In the genomic region with DNA sequence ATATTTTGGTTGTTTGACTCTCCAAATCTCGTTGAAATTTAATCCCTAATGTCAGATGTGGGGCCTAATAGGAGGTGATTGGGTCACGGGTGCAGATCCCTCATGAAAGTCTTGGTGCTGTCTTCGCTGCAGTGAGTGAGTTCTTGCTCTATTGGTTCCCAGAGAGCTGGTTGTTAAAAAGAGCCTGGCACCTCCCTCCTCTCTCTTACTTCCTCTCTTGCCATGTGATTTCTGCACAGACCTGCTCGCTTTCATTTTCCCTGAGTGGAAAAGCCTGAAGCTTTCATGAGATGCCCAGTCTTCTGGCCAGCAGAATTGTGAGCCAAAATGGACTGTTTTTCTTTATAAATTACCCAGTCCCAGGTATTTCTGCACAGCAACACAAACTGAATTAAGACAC, we compare ENCODE assay signal across 14 cellular contexts.
A peak's percentile ranks its signal among the peaks of the same experiment; 100 is the strongest.
DNase-seq lines count a peak whose midpoint lies in the region; ATAC-seq and TF ChIP-seq lines count a peak whose summit lies in the region.
"Had no signal": no experiment of that assay in that cellular context is flagged by ENCODE, and none has a peak within 500 bp of the region (broad histone marks: within the 10 kb centered on the region; RNA-seq: fewer than 3 reads in every experiment).

No MANE protein-coding gene starts in this region.

- no peak for TF ChIP-seq CTCF in WTC11 (IDR thresholded peaks at IDR 0.05)
- TF ChIP-seq CTCF in SK-N-SH (IDR thresholded peaks at IDR 0.05): no peak

- H3K27ac ChIP-seq in GM23248 (no peak overlapping the region), SK-N-SH (ENCODE audit: low read depth in 2 of 2, low read length in 1 of 2) (no peak overlapping the region)
- H3K27ac ChIP-seq: BLaER1 treated with 17β-estradiol and CSF1 and Interleukin-3, amounts not matched to agents 10 nM and 100 nM; skin epidermis; thoracic aorta had no signal

- no peaks in the 10 kb centered on the region; the same call in 1 of the 2 replicates for H3K4me1 Mint-ChIP-seq in WTC11

- H3K79me2 ChIP-seq in GM23248 (ENCODE audit: insufficient read depth): no peaks in the 10 kb centered on the region
- no peaks in the 10 kb centered on the region for H3K79me2 ChIP-seq in SK-N-SH (ENCODE audit: insufficient read depth)

- no peaks in the 10 kb centered on the region for H3K36me3 Mint-ChIP-seq in WTC11

- POLR2A ChIA-PET in WTC11 (lab: Charles Lee): no interaction called here
- POLR2A ChIA-PET in SK-N-SH (lab: Yijun Ruan, JAX): no interaction called here

- no peaks in the 10 kb centered on the region for H3K36me3 ChIP-seq in GM23248 (ENCODE audit: low read depth)
- no peaks in the 10 kb centered on the region for H3K36me3 ChIP-seq in SK-N-SH (replicated peaks in 1 of 2; ENCODE audit: control insufficient read depth in 1 of 2, insufficient read depth in 2 of 2, low read length in 1 of 2)
- H3K36me3 ChIP-seq: BLaER1 treated with 17β-estradiol and CSF1 and Interleukin-3, amounts not matched to agents 10 nM and 100 nM; thoracic aorta had no signal

- H4K20me1 ChIP-seq in GM23248 (ENCODE audit: insufficient read depth): no peaks in the 10 kb centered on the region
- no peaks in the 10 kb centered on the region for H4K20me1 ChIP-seq in SK-N-SH (ENCODE audit: insufficient read depth)
- H4K20me1 ChIP-seq: BLaER1 treated with 17β-estradiol and CSF1 and Interleukin-3, amounts not matched to agents 10 nM and 100 nM had no signal

- no peak overlapping the region for H3K9ac ChIP-seq in GM23248
- H3K9ac ChIP-seq in SK-N-SH: no peak overlapping the region
- H3K9ac ChIP-seq: BLaER1 treated with 17β-estradiol and CSF1 and Interleukin-3, amounts not matched to agents 10 nM and 100 nM had no signal

- no peak for TF ChIP-seq EP300 in SK-N-SH (IDR thresholded peaks at IDR 0.05; ENCODE audit: borderline replicate concordance in 1 of 2, low read depth in 1 of 2, low read length in 1 of 2)

- H3K4me3 ChIP-seq in GM23248 (no peak overlapping the region), SK-N-SH (ENCODE audit: low read depth in 2 of 2, low read length in 1 of 2) (no peak overlapping the region)
- H3K4me3 ChIP-seq: BLaER1 treated with 17β-estradiol and CSF1 and Interleukin-3, amounts not matched to agents 10 nM and 100 nM; skin epidermis; thoracic aorta had no signal

- no peak for DNase-seq in WTC11 (ENCODE audit: low spot score)
- no peak for DNase-seq in GM23248
- DNase-seq in hepatic stellate cell (ENCODE audit: low spot score): no peak
- DNase-seq in NCI-H1694 (lab: John Stamatoyannopoulos, UW): no peak
- no peak for DNase-seq in SK-N-SH
- DNase-seq: activated naive CD4-positive, alpha-beta T cell treated with anti-CD3 and anti-CD28 coated beads for 36 hours; NCI-H146; T-helper 1 cell had no signal

- no peaks in the 10 kb centered on the region for H3K27me3 Mint-ChIP-seq in WTC11 (ENCODE audit: low read depth)

- ATAC-seq in GM18502 (IDR thresholded peaks at IDR 0.05; ENCODE audit: poor library complexity, unreplicated experiment): peak; percentile 77
- ATAC-seq in GM21619 (IDR thresholded peaks at IDR 0.05; ENCODE audit: unreplicated experiment): peak; percentile 76
- ATAC-seq in HG03354 (IDR thresholded peaks at IDR 0.05; ENCODE audit: poor library complexity, severe bottlenecking, unreplicated experiment): peak; percentile 87
- peak; percentile 48 for ATAC-seq in WTC11

- no peak overlapping the region for H3K4me2 ChIP-seq in GM23248 (ENCODE audit: unreplicated experiment)
- H3K4me2 ChIP-seq in SK-N-SH: no peak overlapping the region

- H3K9me2 ChIP-seq in GM23248 (ENCODE audit: insufficient read depth): no peaks in the 10 kb centered on the region
- no peaks in the 10 kb centered on the region for H3K9me2 ChIP-seq in SK-N-SH

- no peak overlapping the region for H2AFZ ChIP-seq in GM23248
- no peak overlapping the region for H2AFZ ChIP-seq in SK-N-SH (ENCODE audit: low read depth)

- no peak for TF ChIP-seq RAD21 in SK-N-SH (IDR thresholded peaks at IDR 0.05; ENCODE audit: low read length)

- peaks cover 4% of the 10 kb centered on the region; the same call in 1 of the 2 replicates for H3K9me3 Mint-ChIP-seq in WTC11
- H3K9me3 Mint-ChIP-seq: activated naive CD4-positive, alpha-beta T cell treated with anti-CD3 and anti-CD28 coated beads for 36 hours had no signal

- no peaks in the 10 kb centered on the region for H3F3A ChIP-seq in GM23248 (ENCODE audit: insufficient read depth)
- H3F3A ChIP-seq in SK-N-SH (replicated peaks; ENCODE audit: insufficient read depth): no peaks in the 10 kb centered on the region

- H3K27me3 ChIP-seq in GM23248 (replicated peaks; ENCODE audit: insufficient read depth): no peaks in the 10 kb centered on the region
- H3K27me3 ChIP-seq in SK-N-SH (ENCODE audit: insufficient read depth): no peaks in the 10 kb centered on the region
- H3K27me3 ChIP-seq: BLaER1 treated with 17β-estradiol and CSF1 and Interleukin-3, amounts not matched to agents 10 nM and 100 nM had no signal

- WGBS in GM23248 (ENCODE audit: low coverage in 1 of 2, low lambda C conversion rate in 2 of 2, missing lambda C conversion rate in 2 of 2), 2 experiments: 43 to 54% methylated on average over 4 of the region's 4 CpGs
- 52% methylated on average over 4 of the region's 4 CpGs for WGBS in SK-N-SH (ENCODE audit: low lambda C conversion rate)

- no peak overlapping the region for H3K27ac Mint-ChIP-seq in WTC11
- H3K27ac Mint-ChIP-seq: activated naive CD4-positive, alpha-beta T cell treated with anti-CD3 and anti-CD28 coated beads for 36 hours had no signal

- no peak overlapping the region for H3K4me3 Mint-ChIP-seq in WTC11
- H3K4me3 Mint-ChIP-seq: activated naive CD4-positive, alpha-beta T cell treated with anti-CD3 and anti-CD28 coated beads for 36 hours had no signal

- CTCF ChIA-PET in WTC11 (lab: Charles Lee) (no interaction called here), SK-N-SH (lab: Yijun Ruan, JAX) (no interaction called here)

- H3K4me1 ChIP-seq in GM23248 (ENCODE audit: insufficient read depth) (no peaks in the 10 kb centered on the region), SK-N-SH (ENCODE audit: control insufficient read depth in 1 of 2, insufficient read depth in 2 of 2, low read depth in 1 of 2, low read length in 1 of 2) (no peaks in the 10 kb centered on the region)
- H3K4me1 ChIP-seq: BLaER1 treated with 17β-estradiol and CSF1 and Interleukin-3, amounts not matched to agents 10 nM and 100 nM had no signal

- in situ Hi-C loops in GM23248 (cut with MboI): no loop called here

- no peaks in the 10 kb centered on the region for H3K9me3 ChIP-seq in GM23248 (ENCODE audit: low read depth)
- H3K9me3 ChIP-seq in SK-N-SH: no peaks in the 10 kb centered on the region
- H3K9me3 ChIP-seq: BLaER1 treated with 17β-estradiol and CSF1 and Interleukin-3, amounts not matched to agents 10 nM and 100 nM; thoracic aorta had no signal

TF ChIP-seq in WTC11, 78 proteins besides CTCF, POLR2A, EP300 and RAD21 (continues in another document):
- TF ChIP-seq OVOL2 (CRISPR knock-in tag; IDR thresholded peaks at IDR 0.05; ENCODE audit: borderline replicate concordance): no peak
- TF ChIP-seq ZSCAN18 (CRISPR knock-in tag; IDR thresholded peaks at IDR 0.05): no peak
- TF ChIP-seq ZNF219 (CRISPR knock-in tag; IDR thresholded peaks at IDR 0.05; ENCODE audit: borderline replicate concordance): no peak
- TF ChIP-seq SP1 (CRISPR knock-in tag; conservative IDR thresholded peaks at IDR 0.05): no peak
- TF ChIP-seq ZNF121 (CRISPR knock-in tag; IDR thresholded peaks at IDR 0.05): no peak
- no peak for TF ChIP-seq ZNF396 (CRISPR knock-in tag; IDR thresholded peaks at IDR 0.05; ENCODE audit: borderline replicate concordance)
- no peak for TF ChIP-seq FOXK1 (CRISPR knock-in tag; IDR thresholded peaks at IDR 0.05)

TF ChIP-seq in SK-N-SH, 30 proteins besides CTCF, POLR2A, EP300 and RAD21 (continues in another document):
- no peak for TF ChIP-seq GATA2 (CRISPR knock-in tag; IDR thresholded peaks at IDR 0.05)
- no peak for TF ChIP-seq TAF1 (IDR thresholded peaks at IDR 0.05; ENCODE audit: borderline replicate concordance, low read depth, low read length)
- TF ChIP-seq SMC3 (IDR thresholded peaks at IDR 0.05; ENCODE audit: low read depth, low read length): no peak
- no peak for TF ChIP-seq RFX5 (IDR thresholded peaks at IDR 0.05; ENCODE audit: low read length)
- TF ChIP-seq ZBTB33 (IDR thresholded peaks at IDR 0.05; ENCODE audit: borderline replicate concordance, low read depth): no peak
- no peak for TF ChIP-seq PBX3 (IDR thresholded peaks at IDR 0.05)
- TF ChIP-seq RCOR1 (IDR thresholded peaks at IDR 0.05; ENCODE audit: low read length): no peak
- TF ChIP-seq MXI1 (IDR thresholded peaks at IDR 0.05; ENCODE audit: low read depth, low read length): no peak
- no peak for TF ChIP-seq GABPA (IDR thresholded peaks at IDR 0.05; ENCODE audit: low read depth)
- TF ChIP-seq MEF2A (IDR thresholded peaks at IDR 0.05; ENCODE audit: borderline replicate concordance, low read depth): no peak
- no peak for TF ChIP-seq MAX (IDR thresholded peaks at IDR 0.05; ENCODE audit: low read depth)
